Comparison of ENCODE assay signal across 16 cellular contexts in the genomic region with DNA sequence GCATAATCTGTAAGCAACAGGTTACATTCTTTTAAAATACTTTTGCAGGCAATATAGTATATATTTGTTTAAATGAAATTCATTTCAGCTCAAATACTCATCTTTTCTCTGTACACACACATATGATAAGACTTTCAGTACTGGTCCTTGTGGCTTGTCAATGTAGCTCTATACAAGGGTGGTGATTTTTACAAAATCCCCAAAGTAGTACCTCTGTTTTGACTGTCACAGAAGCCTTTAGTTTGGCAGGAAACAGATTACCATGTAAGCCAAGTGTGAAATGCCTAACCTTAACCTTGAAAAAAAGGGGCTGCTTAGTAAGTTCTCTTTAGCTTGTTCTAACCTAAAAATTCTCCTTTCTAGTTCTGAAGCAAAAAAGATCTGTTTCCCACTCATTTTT.
DNase-seq lines count a peak whose midpoint lies in the region; ATAC-seq, FAIRE-seq and TF ChIP-seq lines count a peak whose summit lies in the region.
"Had no signal": no experiment of that assay in that cellular context is flagged by ENCODE, and none has a peak within 500 bp of the region (broad histone marks: within the 10 kb centered on the region; RNA-seq: fewer than 3 reads in every experiment).

No MANE protein-coding gene starts in this region.

- H3K4me3 Mint-ChIP-seq in stimulated activated effector memory CD8-positive, alpha-beta T cell treated with anti-CD3 and anti-CD28 coated beads, Interleukin-12 subunit alpha, Interleukin-12 subunit beta, amount 100 ng/mL, for 72 hours, result no peak overlapping the region

- peak; percentile 81 for ATAC-seq in GM19324 (IDR thresholded peaks at IDR 0.05; ENCODE audit: low FRiP score, unreplicated experiment)
- peak; percentile 96 for ATAC-seq in GM21825 (IDR thresholded peaks at IDR 0.05; ENCODE audit: unreplicated experiment)
- peak; percentile 97 for ATAC-seq in HG03108 (IDR thresholded peaks at IDR 0.05; ENCODE audit: unreplicated experiment)
- no peak for ATAC-seq in stimulated activated effector memory CD8-positive, alpha-beta T cell treated with anti-CD3 and anti-CD28 coated beads, Interleukin-12 subunit alpha, Interleukin-12 subunit beta, amount 100 ng/mL, for 72 hours
- ATAC-seq: right lobe of liver had no signal

- no peaks in the 10 kb centered on the region for H3K4me1 Mint-ChIP-seq in stimulated activated effector memory CD8-positive, alpha-beta T cell treated with anti-CD3 and anti-CD28 coated beads, Interleukin-12 subunit alpha, Interleukin-12 subunit beta, amount 100 ng/mL, for 72 hours

- H3K9me3 Mint-ChIP-seq in stimulated activated effector memory CD8-positive, alpha-beta T cell treated with anti-CD3 and anti-CD28 coated beads, Interleukin-12 subunit alpha, Interleukin-12 subunit beta, amount 100 ng/mL, for 72 hours, result peaks cover 31% of the 10 kb centered on the region

- no peak overlapping the region for H3K27ac Mint-ChIP-seq in stimulated activated effector memory CD8-positive, alpha-beta T cell treated with anti-CD3 and anti-CD28 coated beads, Interleukin-12 subunit alpha, Interleukin-12 subunit beta, amount 100 ng/mL, for 72 hours

- FAIRE-seq in HTR-8/SVneo (lab: Jason Lieb, UNC), result no peak
- FAIRE-seq: frontal cortex, keratinocyte had no signal

- DNase-seq in GM10266 (ENCODE audit: extremely low spot score) (peak; percentile 10), HTR-8/SVneo (ENCODE audit: insufficient read length, low spot score) (no peak), retina (no peak), T-helper 1 cell (no peak)
- DNase-seq in stimulated activated effector memory CD8-positive, alpha-beta T cell treated with anti-CD3 and anti-CD28 coated beads, Interleukin-12 subunit alpha, Interleukin-12 subunit beta, amount 100 ng/mL, for 72 hours (ENCODE audit: low spot score in 2 of 2), result no peak
- DNase-seq: activated CD8-positive, alpha-beta memory T cell treated with anti-CD3 and anti-CD28 coated beads, Interleukin-2, amount 50 U/mL, for 48 hours; dorsolateral prefrontal cortex; NCI-H524 treated with DMSO at 0.1 percent for 48 hours; right lobe of liver; SHP77 treated with DMSO at 0.1 percent for 48 hours; testis had no signal

- no peaks in the 10 kb centered on the region for H3K36me3 Mint-ChIP-seq in stimulated activated effector memory CD8-positive, alpha-beta T cell treated with anti-CD3 and anti-CD28 coated beads, Interleukin-12 subunit alpha, Interleukin-12 subunit beta, amount 100 ng/mL, for 72 hours

- TF ChIP-seq CTCF in GM10266 (IDR thresholded peaks at IDR 0.05; ENCODE audit: control insufficient read depth, insufficient read depth, low read depth, missing control alignments), result no peak
